Comparison of ENCODE assay signal across 11 cellular contexts in genomic region chr19:16088351-16088984, GRCh38. TPM values are rescaled to one million over a fixed set of nuclear protein-coding genes. Genes with fewer than 3 reads are reported as not detected.
DNase-seq lines count a peak whose midpoint lies in the region; ATAC-seq and TF ChIP-seq lines count a peak whose summit lies in the region.
"Had no signal": no experiment of that assay in that cellular context is flagged by ENCODE, and none has a peak within 500 bp of the region (broad histone marks: within the 10 kb centered on the region; RNA-seq: fewer than 3 reads in every experiment).

No MANE protein-coding gene starts in this region.

- no peak for DNase-seq in NB4 (ENCODE audit: low read depth)
- DNase-seq in epithelial cell of prostate (ENCODE audit: low read depth, low spot score): no peak
- DNase-seq in nephron progenitor cell: no peak
- DNase-seq in ureter (ENCODE audit: low spot score): no peak
- DNase-seq in activated T-helper 1 cell treated with anti-CD3 and anti-CD28 coated beads, Interleukin-12 subunit alpha, Interleukin-12 subunit beta, Interleukin-2, Interleukin-4 antibody, amounts not matched to agents 30 ng/mL and 10 ng/mL and 1 ng/mL, durations not matched to agents 14 hours and 24 hours and 36 hours (ENCODE audit: low spot score): no peak
- no peak for DNase-seq in ecto neural progenitor cell (ENCODE audit: low spot score)
- DNase-seq: hippocampal formation; stimulated activated CD4-positive, alpha-beta T cell treated with anti-CD3 and anti-CD28 coated beads, Interleukin-12 subunit alpha, Interleukin-12 subunit beta, amount 100 ng/mL, for 4 hours had no signal

- H3K4me3 ChIP-seq in BLaER1 (no peak overlapping the region), NB4 (ENCODE audit: low read depth, low read length) (no peak overlapping the region)

- peaks cover 98% of the 10 kb centered on the region for H3K4me1 ChIP-seq in BLaER1

- no peak for TF ChIP-seq POLR2A in NB4 (IDR thresholded peaks at IDR 0.05; ENCODE audit: extremely low read depth, insufficient read length)

- H3K36me3 ChIP-seq in BLaER1: peaks cover 96% of the 10 kb centered on the region

- H3K9me3 ChIP-seq in BLaER1: no peaks in the 10 kb centered on the region

- peak overlapping the region; percentile 1; the same call in 1 of the 2 replicates for H3K9ac ChIP-seq in BLaER1

- ATAC-seq in HG03039 (IDR thresholded peaks at IDR 0.05; ENCODE audit: unreplicated experiment): no peak
- ATAC-seq: Panc1 had no signal

- peaks cover 85% of the 10 kb centered on the region for H3K36me3 Mint-ChIP-seq in nephron progenitor cell (ENCODE audit: low read depth)
- peaks cover 62% of the 10 kb centered on the region for H3K36me3 Mint-ChIP-seq in activated T-helper 1 cell treated with anti-CD3 and anti-CD28 coated beads, Interleukin-12 subunit alpha, Interleukin-12 subunit beta, Interleukin-2, Interleukin-4 antibody, amounts not matched to agents 30 ng/mL and 10 ng/mL and 1 ng/mL, durations not matched to agents 14 hours and 24 hours and 36 hours (ENCODE audit: low read depth)

- H3K9me3 Mint-ChIP-seq in nephron progenitor cell: no peaks in the 10 kb centered on the region
- no peaks in the 10 kb centered on the region for H3K9me3 Mint-ChIP-seq in activated T-helper 1 cell treated with anti-CD3 and anti-CD28 coated beads, Interleukin-12 subunit alpha, Interleukin-12 subunit beta, Interleukin-2, Interleukin-4 antibody, amounts not matched to agents 30 ng/mL and 10 ng/mL and 1 ng/mL, durations not matched to agents 14 hours and 24 hours and 36 hours

- peak overlapping the region; percentile 94 for H3K27ac Mint-ChIP-seq in nephron progenitor cell
- H3K27ac Mint-ChIP-seq in activated T-helper 1 cell treated with anti-CD3 and anti-CD28 coated beads, Interleukin-12 subunit alpha, Interleukin-12 subunit beta, Interleukin-2, Interleukin-4 antibody, amounts not matched to agents 30 ng/mL and 10 ng/mL and 1 ng/mL, durations not matched to agents 14 hours and 24 hours and 36 hours: no peak overlapping the region

- H3K27me3 Mint-ChIP-seq in nephron progenitor cell (ENCODE audit: low read depth, poor library complexity): peaks cover 7% of the 10 kb centered on the region
- H3K27me3 Mint-ChIP-seq in activated T-helper 1 cell treated with anti-CD3 and anti-CD28 coated beads, Interleukin-12 subunit alpha, Interleukin-12 subunit beta, Interleukin-2, Interleukin-4 antibody, amounts not matched to agents 30 ng/mL and 10 ng/mL and 1 ng/mL, durations not matched to agents 14 hours and 24 hours and 36 hours (ENCODE audit: insufficient read depth): no peaks in the 10 kb centered on the region

- H4K20me1 ChIP-seq in BLaER1: peaks cover 20% of the 10 kb centered on the region; the same call in 1 of the 2 replicates

- H3K4me3 Mint-ChIP-seq in nephron progenitor cell: peak overlapping the region; percentile 33
- no peak overlapping the region for H3K4me3 Mint-ChIP-seq in activated T-helper 1 cell treated with anti-CD3 and anti-CD28 coated beads, Interleukin-12 subunit alpha, Interleukin-12 subunit beta, Interleukin-2, Interleukin-4 antibody, amounts not matched to agents 30 ng/mL and 10 ng/mL and 1 ng/mL, durations not matched to agents 14 hours and 24 hours and 36 hours

- H3K4me1 Mint-ChIP-seq in nephron progenitor cell: peaks cover 34% of the 10 kb centered on the region
- H3K4me1 Mint-ChIP-seq in activated T-helper 1 cell treated with anti-CD3 and anti-CD28 coated beads, Interleukin-12 subunit alpha, Interleukin-12 subunit beta, Interleukin-2, Interleukin-4 antibody, amounts not matched to agents 30 ng/mL and 10 ng/mL and 1 ng/mL, durations not matched to agents 14 hours and 24 hours and 36 hours (ENCODE audit: low read depth): peaks cover 62% of the 10 kb centered on the region

- H3K27me3 ChIP-seq in BLaER1: no peaks in the 10 kb centered on the region

- TF ChIP-seq CTCF in NB4 (IDR thresholded peaks at IDR 0.05; ENCODE audit: low read depth, low read length) (peak; percentile 11), nephron progenitor cell (IDR thresholded peaks at IDR 0.05) (no peak)

- intact Hi-C loops in activated T-helper 1 cell treated with anti-CD3 and anti-CD28 coated beads, Interleukin-12 subunit alpha, Interleukin-12 subunit beta, Interleukin-2, Interleukin-4 antibody, amounts not matched to agents 30 ng/mL and 10 ng/mL and 1 ng/mL, durations not matched to agents 14 hours and 24 hours and 36 hours (cut with micrococcal nuclease): no loop called here

- peak overlapping the region; percentile 90 for H3K4me2 ChIP-seq in BLaER1

- peak overlapping the region; percentile 99 for H3K27ac ChIP-seq in BLaER1
- peak overlapping the region; percentile 15 for H3K27ac ChIP-seq in epithelial cell of prostate

RNA-seq across cellular contexts. Expression of gene TPM4, which starts 12.2 kb away (rescaled TPM):
- 422 TPM for total RNA-seq in ureter
- 346 and 351 TPM in 2 replicates for total RNA-seq in activated T-helper 1 cell treated with anti-CD3 and anti-CD28 coated beads, Interleukin-12 subunit alpha, Interleukin-12 subunit beta, Interleukin-2, Interleukin-4 antibody, amounts not matched to agents 30 ng/mL and 10 ng/mL and 1 ng/mL, durations not matched to agents 14 hours and 24 hours and 36 hours

RNA-seq across cellular contexts. Expression of gene RAB8A, which starts 23.2 kb away (rescaled TPM):
- total RNA-seq in ureter: 70.8 TPM
- total RNA-seq in activated T-helper 1 cell treated with anti-CD3 and anti-CD28 coated beads, Interleukin-12 subunit alpha, Interleukin-12 subunit beta, Interleukin-2, Interleukin-4 antibody, amounts not matched to agents 30 ng/mL and 10 ng/mL and 1 ng/mL, durations not matched to agents 14 hours and 24 hours and 36 hours: 235 and 248 TPM in 2 replicates

RNA-seq across cellular contexts. Expression of gene HSH2D, which starts 55.0 kb away (rescaled TPM):
- 10.6 TPM for total RNA-seq in ureter
- total RNA-seq in activated T-helper 1 cell treated with anti-CD3 and anti-CD28 coated beads, Interleukin-12 subunit alpha, Interleukin-12 subunit beta, Interleukin-2, Interleukin-4 antibody, amounts not matched to agents 30 ng/mL and 10 ng/mL and 1 ng/mL, durations not matched to agents 14 hours and 24 hours and 36 hours: 32.0 and 35.2 TPM in 2 replicates
